ENCODE assay signal across 8 cellular contexts in genomic region chr1:212485895-212486590, GRCh38. TPM values are rescaled to one million over a fixed set of nuclear protein-coding genes. Genes with fewer than 3 reads are reported as not detected.
A peak's percentile ranks its signal among the peaks of the same experiment; 100 is the strongest.
DNase-seq lines count a peak whose midpoint lies in the region; ATAC-seq and TF ChIP-seq lines count a peak whose summit lies in the region.

No MANE protein-coding gene starts in this region.

- H2AFZ ChIP-seq in fibroblast of lung (ENCODE audit: low read length), result no peak overlapping the region

- peaks cover 2% of the 10 kb centered on the region for H3K4me1 ChIP-seq in fibroblast of lung (ENCODE audit: control insufficient read depth, extremely low read depth, insufficient read depth, low read length)

- H3K79me2 ChIP-seq in fibroblast of lung (ENCODE audit: control insufficient read depth, insufficient read depth, low read length), result no peaks in the 10 kb centered on the region

- no peak overlapping the region for H3K27ac ChIP-seq in fibroblast of lung (ENCODE audit: insufficient read depth, low read length)

- H3K9ac ChIP-seq in fibroblast of lung (ENCODE audit: insufficient read depth, low read length), result no peak overlapping the region

- no peaks in the 10 kb centered on the region for H3K36me3 ChIP-seq in fibroblast of lung (ENCODE audit: control insufficient read depth, insufficient read depth, low read length)

- TF ChIP-seq CTCF in fibroblast of lung (conservative IDR thresholded peaks at IDR 0.05 in 1 of 2, IDR thresholded peaks at IDR 0.05 in 1 of 2; ENCODE audit: low read depth in 1 of 2, low read length in 2 of 2) (no peak), GM20000 (IDR thresholded peaks at IDR 0.05; ENCODE audit: extremely low read depth, missing control alignments) (no peak)

- peaks cover 4% of the 10 kb centered on the region for H3K27me3 ChIP-seq in fibroblast of lung (ENCODE audit: control insufficient read depth, insufficient read depth, low read length)

- no peak for ATAC-seq in GM19324 (IDR thresholded peaks at IDR 0.05; ENCODE audit: low FRiP score, unreplicated experiment)

- H3K4me2 ChIP-seq in fibroblast of lung (ENCODE audit: extremely low read depth, insufficient read depth, low read length), result no peak overlapping the region

- no peaks in the 10 kb centered on the region for H4K20me1 ChIP-seq in fibroblast of lung (ENCODE audit: control insufficient read depth, extremely low read depth, insufficient read depth, low read length)

- peak; percentile 100 for DNase-seq in DMS53 treated with DMSO at 0.1 percent for 48 hours (lab: John Stamatoyannopoulos, UW; ENCODE audit: unreplicated experiment)
- peak; percentile 96 for DNase-seq in HT1080 (ENCODE audit: low read depth)
- DNase-seq in SHP77 (lab: John Stamatoyannopoulos, UW), result peak; percentile 81 to 86
- DNase-seq in fibroblast of lung (ENCODE audit: low read depth in 2 of 2), result peak; percentile 89 to 97
- DNase-seq in pulmonary artery endothelial cell (ENCODE audit: low read depth, low spot score), result peak; percentile 13
- DNase-seq in GM20000 (ENCODE audit: low spot score), result no peak
- no peak for DNase-seq in superior temporal gyrus (ENCODE audit: extremely low spot score)

- H3K4me3 ChIP-seq in fibroblast of lung (replicated peaks in 1 of 4; ENCODE audit: control extremely low read depth in 1 of 4, insufficient read depth in 1 of 4, low read depth in 3 of 4, low read length in 4 of 4), result no peak overlapping the region

- no peaks in the 10 kb centered on the region for H3K9me3 ChIP-seq in fibroblast of lung (ENCODE audit: control insufficient read depth, insufficient read depth, low read depth, low read length)

RNA-seq across cellular contexts. Expression of gene NENF, which starts 53.3 kb away (rescaled TPM):
- 42.8 and 64.8 TPM in 2 replicates for total RNA-seq in HT1080 (2014; rRNA removed; shearing (Covaris generic))
- polyA plus RNA-seq in HT1080 (2015; cell fraction: cytosol; rRNA removed), result 18.6 and 25.9 TPM in 2 replicates
- polyA plus RNA-seq in HT1080 (2015; cell fraction: nucleus; rRNA removed), result 4.6 and 5.1 TPM in 2 replicates
- 58.1 and 65.5 TPM in 2 replicates for total RNA-seq in fibroblast of lung
- 33.3 and 39.5 TPM in 2 replicates for polyA plus RNA-seq in fibroblast of lung
- 76.3 and 99.6 TPM in 2 replicates for polyA plus RNA-seq in fibroblast of lung (2012)
- polyA minus RNA-seq in fibroblast of lung (ENCODE audit: low replicate concordance), result 23.9 and 29.3 TPM in 2 replicates
- total RNA-seq in pulmonary artery endothelial cell, result 19.9 and 23.3 TPM in 2 replicates

Comparison
In these comparisons a context has a peak if more than half of its experiments do, and no peak if none do; other contexts are left out.
1. DNase-seq: peak in DMS53 treated with DMSO at 0.1 percent for 48 hours (single experiment), HT1080 (single experiment), SHP77 (2 of 2), fibroblast of lung (2 of 2) and pulmonary artery endothelial cell (single experiment); none in GM20000 (single experiment) and superior temporal gyrus (single experiment).